In the genomic region with DNA sequence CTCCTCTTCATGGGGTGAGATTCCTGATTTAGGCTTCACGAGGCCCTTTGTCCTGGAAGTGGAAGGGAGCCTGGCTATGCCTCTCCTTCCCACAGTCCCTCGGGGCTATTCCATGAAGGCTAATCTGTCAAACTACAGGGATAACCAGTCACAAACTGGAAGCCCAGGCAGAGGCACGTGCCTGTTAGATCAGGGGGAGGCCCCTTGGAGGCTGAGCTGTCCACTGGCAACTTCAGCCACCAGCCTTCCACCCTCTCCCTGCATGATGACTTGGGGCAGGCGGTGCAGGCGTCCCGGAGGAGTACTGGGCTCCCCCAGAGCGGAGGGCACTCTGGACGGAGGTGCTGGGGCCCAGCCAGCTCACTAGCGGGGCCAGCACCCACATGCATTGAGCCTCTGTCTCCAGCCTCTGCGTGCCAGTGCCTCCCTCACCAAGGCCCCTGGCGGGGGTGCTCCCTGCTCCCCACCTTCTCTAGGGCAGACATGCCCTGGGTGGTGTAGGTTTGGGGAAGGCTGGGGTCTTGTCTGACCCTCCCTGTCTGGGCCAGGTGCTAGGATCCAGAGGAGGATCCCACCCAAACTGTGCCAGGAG, we compare ENCODE assay signal across 14 cellular contexts. TPM values are rescaled to one million over a fixed set of nuclear protein-coding genes. Genes with fewer than 3 reads are reported as not detected.
A peak's percentile ranks its signal among the peaks of the same experiment; 100 is the strongest.
DNase-seq lines count a peak whose midpoint lies in the region; ATAC-seq, FAIRE-seq and TF ChIP-seq lines count a peak whose summit lies in the region.
"Had no signal": no experiment of that assay in that cellular context is flagged by ENCODE, and none has a peak within 500 bp of the region (broad histone marks: within the 10 kb centered on the region; RNA-seq: fewer than 3 reads in every experiment).

No MANE protein-coding gene starts in this region.

- H4K8ac ChIP-seq in neuronal stem cell (ENCODE audit: low read depth, low read length) = no peak overlapping the region

- peak overlapping the region; percentile 27 for H3K18ac ChIP-seq in neuronal stem cell (ENCODE audit: low read length)

- no TSS peak for BruUV-seq in HepG2 (replicated peaks; lab: Mats Ljungman, UMichigan)

- H3K9ac ChIP-seq in HepG2 (ENCODE audit: insufficient read depth, low read depth, low read length) (no peak overlapping the region), neuronal stem cell (ENCODE audit: low read depth, low read length, poor library complexity) (no peak overlapping the region)
- H3K9ac ChIP-seq: BLaER1 treated with 17β-estradiol and CSF1 and Interleukin-3, amounts not matched to agents 10 nM and 100 nM; GM23248 had no signal

- intact Hi-C loops in Right ventricle myocardium superior (cut with DNase I) (no loop called here), left ventricle myocardium inferior (cut with micrococcal nuclease) (no loop called here), HepG2 (cut with micrococcal nuclease; ENCODE audit: unreplicated experiment) (no loop called here)
- intact Hi-C loops in activated CD4-positive, alpha-beta T cell treated with anti-CD3 and anti-CD28 coated beads for 36 hours (cut with DNase I, micrococcal nuclease) = no loop called here

- H4K91ac ChIP-seq in neuronal stem cell (ENCODE audit: low read depth, low read length, poor library complexity) = no peak overlapping the region

- H3K79me2 ChIP-seq in HepG2 (ENCODE audit: insufficient read depth, low read length) = no peaks in the 10 kb centered on the region

- H3K27ac ChIP-seq in left ventricle myocardium inferior (replicated peaks) (no peak overlapping the region), HepG2 (ENCODE audit: extremely low read length, insufficient read depth, low read length) (no peak overlapping the region), neuronal stem cell (replicated peaks; ENCODE audit: low read length) (no peak overlapping the region)
- H3K27ac ChIP-seq: BLaER1 treated with 17β-estradiol and CSF1 and Interleukin-3, amounts not matched to agents 10 nM and 100 nM; GM23248 had no signal

- CTCF ChIA-PET in HepG2 (lab: Yijun Ruan, JAX; ENCODE audit: low intra/inter-chr PET ratio, low total read pairs) = no interaction called here
- CTCF ChIA-PET in activated CD4-positive, alpha-beta T cell treated with anti-CD3 and anti-CD28 coated beads for 36 hours (lab: Charles Lee) = interaction anchor here (0.6 kb wide), 1 partner anchor 1178 kb away, joined by 3 read pairs; no protein-coding TSS in a partner anchor
- CTCF ChIA-PET in WTC11 (lab: Charles Lee) = interaction anchor here (1.1 kb wide), 1 partner anchor 11 kb away, joined by 3 read pairs; no protein-coding TSS in a partner anchor

- no peak overlapping the region for H3K4me3 Mint-ChIP-seq in activated CD4-positive, alpha-beta T cell treated with anti-CD3 and anti-CD28 coated beads for 36 hours
- no peak overlapping the region for H3K4me3 Mint-ChIP-seq in WTC11
- H3K4me3 Mint-ChIP-seq: CD4-positive, alpha-beta T cell had no signal

- no peak overlapping the region for H3K4ac ChIP-seq in neuronal stem cell (ENCODE audit: low read length)

- H2AK5ac ChIP-seq in neuronal stem cell (ENCODE audit: low read depth, low read length) = peak overlapping the region; percentile 49

- no peaks in the 10 kb centered on the region for H4K20me1 ChIP-seq in HepG2 (ENCODE audit: insufficient read depth, low read length)
- H4K20me1 ChIP-seq: BLaER1 treated with 17β-estradiol and CSF1 and Interleukin-3, amounts not matched to agents 10 nM and 100 nM had no signal

- H3K9me3 Mint-ChIP-seq in activated CD4-positive, alpha-beta T cell treated with anti-CD3 and anti-CD28 coated beads for 36 hours (ENCODE audit: low read depth) = no peaks in the 10 kb centered on the region
- no peaks in the 10 kb centered on the region for H3K9me3 Mint-ChIP-seq in WTC11
- H3K9me3 Mint-ChIP-seq: CD4-positive, alpha-beta T cell had no signal

- no peaks in the 10 kb centered on the region for H3K27me3 Mint-ChIP-seq in activated CD4-positive, alpha-beta T cell treated with anti-CD3 and anti-CD28 coated beads for 36 hours
- peaks cover 40% of the 10 kb centered on the region for H3K27me3 Mint-ChIP-seq in WTC11 (ENCODE audit: low read depth)
- H3K27me3 Mint-ChIP-seq: CD4-positive, alpha-beta T cell had no signal

- no peak for TF ChIP-seq POLR2A in HepG2 (IDR thresholded peaks at IDR 0.05; ENCODE audit: insufficient read depth in 1 of 2, low read depth in 2 of 2, low read length in 2 of 2)

- TF ChIP-seq EP300 in HepG2 (IDR thresholded peaks at IDR 0.05; ENCODE audit: low read depth in 2 of 2, low read length in 2 of 2) (no peak), HepG2 (CRISPR knock-in tag; IDR thresholded peaks at IDR 0.05; ENCODE audit: borderline replicate concordance) (no peak)

- H3K36me3 ChIP-seq in left ventricle myocardium inferior (no peaks in the 10 kb centered on the region), HepG2 (replicated peaks in 1 of 2; ENCODE audit: control insufficient read depth in 1 of 2, insufficient read depth in 2 of 2, low read length in 2 of 2) (no peaks in the 10 kb centered on the region), neuronal stem cell (replicated peaks in 1 of 2; ENCODE audit: control insufficient read depth in 2 of 2, insufficient read depth in 2 of 2, low read length in 2 of 2) (no peaks in the 10 kb centered on the region)
- H3K36me3 ChIP-seq: BLaER1 treated with 17β-estradiol and CSF1 and Interleukin-3, amounts not matched to agents 10 nM and 100 nM had no signal

- H3K4me1 Mint-ChIP-seq in activated CD4-positive, alpha-beta T cell treated with anti-CD3 and anti-CD28 coated beads for 36 hours = no peaks in the 10 kb centered on the region
- H3K4me1 Mint-ChIP-seq in WTC11 = no peaks in the 10 kb centered on the region

- H3K27me3 ChIP-seq in left ventricle myocardium inferior (ENCODE audit: low read depth) = no peaks in the 10 kb centered on the region
- H3K27me3 ChIP-seq in HepG2 (ENCODE audit: control insufficient read depth in 1 of 2, insufficient read depth in 2 of 2, low read length in 2 of 2) = peaks cover 14 to 64% of the 10 kb centered on the region in 2 experiments; a peak in 4 of 5 replicates
- H3K27me3 ChIP-seq in neuronal stem cell (ENCODE audit: control insufficient read depth in 3 of 3, insufficient read depth in 3 of 3, low read depth in 1 of 3, low read length in 3 of 3) = peaks cover 0 to 38% (median 0%) of the 10 kb centered on the region in 3 experiments
- H3K27me3 ChIP-seq: BLaER1 treated with 17β-estradiol and CSF1 and Interleukin-3, amounts not matched to agents 10 nM and 100 nM had no signal

- no peak overlapping the region for H3K14ac ChIP-seq in neuronal stem cell (ENCODE audit: low read length)

- POLR2A ChIA-PET in HepG2 (lab: Yijun Ruan, JAX) = no interaction called here
- POLR2A ChIA-PET in activated CD4-positive, alpha-beta T cell treated with anti-CD3 and anti-CD28 coated beads for 36 hours (lab: Charles Lee) = no interaction called here
- POLR2A ChIA-PET in WTC11 (lab: Charles Lee) = no interaction called here

- peak overlapping the region; percentile 13 for H3K23ac ChIP-seq in neuronal stem cell (ENCODE audit: low read depth, low read length, poor library complexity)

- no peak for TF ChIP-seq RAD21 in HepG2 (CRISPR knock-in tag; IDR thresholded peaks at IDR 0.05)

- no peaks in the 10 kb centered on the region for H3K36me3 Mint-ChIP-seq in activated CD4-positive, alpha-beta T cell treated with anti-CD3 and anti-CD28 coated beads for 36 hours (ENCODE audit: low read depth)
- no peaks in the 10 kb centered on the region for H3K36me3 Mint-ChIP-seq in WTC11

- H3K4me1 ChIP-seq in left ventricle myocardium inferior = peaks cover 22% of the 10 kb centered on the region
- peaks cover 32% of the 10 kb centered on the region for H3K4me1 ChIP-seq in HepG2 (ENCODE audit: insufficient read depth, low read length)
- peaks cover 0 to 3% of the 10 kb centered on the region in 2 donors for H3K4me1 ChIP-seq in neuronal stem cell (ENCODE audit: control insufficient read depth in 2 of 2, insufficient read depth in 1 of 2, low read depth in 1 of 2, low read length in 2 of 2)

- TF ChIP-seq CTCF in left ventricle myocardium inferior (IDR thresholded peaks at IDR 0.05; ENCODE audit: borderline replicate concordance) (no peak), HepG2 (CRISPR knock-in tag; IDR thresholded peaks at IDR 0.05) (no peak), WTC11 (IDR thresholded peaks at IDR 0.05) (no peak)

- H2BK5ac ChIP-seq in neuronal stem cell (ENCODE audit: low read length) = no peak overlapping the region

- in situ Hi-C loops in HepG2 (cut with HindIII; ENCODE audit: extremely low pct_ligation_motif_present, low pct_unique_long_range_greater_than_20kb) = no loop called here

- H2BK120ac ChIP-seq in neuronal stem cell (ENCODE audit: low read depth, low read length) = no peak overlapping the region

- H3K4me3 ChIP-seq in left ventricle myocardium inferior (no peak overlapping the region), HepG2 (replicated peaks in 1 of 3; ENCODE audit: insufficient read depth in 1 of 3, low read depth in 2 of 3, low read length in 3 of 3) (no peak overlapping the region), neuronal stem cell (ENCODE audit: low read length in 2 of 2) (no peak overlapping the region)
- H3K4me3 ChIP-seq: BLaER1 treated with 17β-estradiol and CSF1 and Interleukin-3, amounts not matched to agents 10 nM and 100 nM; GM12878; GM23248 had no signal

- H2AFZ ChIP-seq in HepG2 (ENCODE audit: low read length) (no peak overlapping the region), neuronal stem cell (ENCODE audit: low read length) (no peak overlapping the region)
- H2AFZ ChIP-seq: GM23248 had no signal

- WGBS in HepG2 (ENCODE audit: low lambda C conversion rate) = no CpG with 5 or more reads among the region's 11 CpGs
- WGBS in neuronal stem cell (ENCODE audit: extremely low coverage in 2 of 2, insufficient read length in 2 of 2, insufficient replicate concordance in 1 of 2), 2 donors = no CpG with 5 or more reads among the region's 11 CpGs

- H2BK12ac ChIP-seq in neuronal stem cell (ENCODE audit: low read length) = no peak overlapping the region

- no peak for FAIRE-seq in HepG2 (lab: Jason Lieb, UNC)
- FAIRE-seq: GM12878, GM18507 had no signal

- no peaks in the 10 kb centered on the region for H3K79me1 ChIP-seq in neuronal stem cell (ENCODE audit: low read depth, low read length)

- ATAC-seq in Right ventricle myocardium superior (ENCODE audit: poor library complexity) = no peak
- ATAC-seq in HepG2 = no peak
- ATAC-seq in activated CD4-positive, alpha-beta T cell treated with anti-CD3 and anti-CD28 coated beads for 36 hours = no peak
- ATAC-seq in WTC11 = no peak
- no peak for ATAC-seq in HG02840 (IDR thresholded peaks at IDR 0.05; ENCODE audit: low FRiP score, unreplicated experiment)
- ATAC-seq: GM12878 had no signal

- H3K4me2 ChIP-seq in HepG2 (ENCODE audit: low read depth, low read length) (no peak overlapping the region), neuronal stem cell (ENCODE audit: insufficient read depth, low read length, poor library complexity, severe bottlenecking) (no peak overlapping the region)
- H3K4me2 ChIP-seq: BLaER1 treated with 17β-estradiol and CSF1 and Interleukin-3, amounts not matched to agents 10 nM and 100 nM had no signal

- H2BK15ac ChIP-seq in neuronal stem cell (ENCODE audit: low read length) = peak overlapping the region; percentile 21

- DNase-seq in Right ventricle myocardium superior (peak; percentile 28), left ventricle myocardium inferior (no peak), HepG2 (ENCODE audit: low spot score) (no peak), neuronal stem cell (ENCODE audit: low spot score) (no peak), WTC11 (ENCODE audit: low spot score) (no peak)
- DNase-seq in activated CD4-positive, alpha-beta T cell treated with anti-CD3 and anti-CD28 coated beads for 36 hours = no peak
- DNase-seq: 8988T; CD4-positive, alpha-beta T cell; DMS79; GM23248 had no signal

- H3K27ac Mint-ChIP-seq in activated CD4-positive, alpha-beta T cell treated with anti-CD3 and anti-CD28 coated beads for 36 hours = no peak overlapping the region
- no peak overlapping the region for H3K27ac Mint-ChIP-seq in WTC11
- H3K27ac Mint-ChIP-seq: CD4-positive, alpha-beta T cell had no signal

- no peaks in the 10 kb centered on the region for H3K9me3 ChIP-seq in left ventricle myocardium inferior (replicated peaks)
- no peaks in the 10 kb centered on the region for H3K9me3 ChIP-seq in HepG2 (ENCODE audit: low read length)
- no peaks in the 10 kb centered on the region for H3K9me3 ChIP-seq in neuronal stem cell (replicated peaks in 1 of 2; ENCODE audit: control insufficient read depth in 2 of 2, insufficient read depth in 1 of 2, low read depth in 1 of 2, low read length in 2 of 2)
- H3K9me3 ChIP-seq: BLaER1 treated with 17β-estradiol and CSF1 and Interleukin-3, amounts not matched to agents 10 nM and 100 nM had no signal

RNA-seq across cellular contexts. Expression of a gene that starts 42.9 kb away (rescaled TPM):
- total RNA-seq in Right ventricle myocardium superior (20.0 TPM), left ventricle myocardium inferior (22.7 TPM), HepG2 (2016; rRNA removed; fragmentation: Illumina TruSeq; extraction: Trizol) (0.66 TPM in 1 of 2 replicates, not detected in the other), WTC11 (2021) (0.32 to 0.89 TPM (median 0.79 TPM) in 3 replicates)
- total RNA-seq in HepG2 (2016; cell fraction: cytosol; rRNA removed; fragmentation: Illumina TruSeq; extraction: Trizol; ENCODE audit: low read depth) = 0.51 TPM in 1 of 2 replicates, not detected in the other
- total RNA-seq in HepG2 (2016; cell fraction: insoluble cytoplasmic fraction; rRNA removed; fragmentation: Illumina TruSeq; extraction: Trizol) = 0.18 and 0.71 TPM in 2 replicates
- total RNA-seq in HepG2 (2016; cell fraction: membrane; rRNA removed; fragmentation: Illumina TruSeq; extraction: Trizol) = 0.21 and 0.25 TPM in 2 replicates
- total RNA-seq in HepG2 (2016; cell fraction: nucleus; rRNA removed; fragmentation: Illumina TruSeq; extraction: Trizol) = 0.50 and 0.69 TPM in 2 replicates
- 0.34 and 0.42 TPM in 2 replicates for polyA plus RNA-seq in HepG2 (2011; rRNA removed)
- polyA plus RNA-seq in HepG2 (2011; cell fraction: cytosol; rRNA removed) = 0.44 and 0.47 TPM in 2 replicates
- polyA plus RNA-seq in HepG2 (2011; cell fraction: nucleus; rRNA removed) = 0.74 and 1.2 TPM in 2 replicates
- 0.16 and 0.33 TPM in 2 replicates for polyA plus RNA-seq in HepG2 (2012)
- polyA plus RNA-seq in HepG2 (2016; cell fraction: cytosol; fragmentation: Illumina TruSeq; extraction: Trizol; ENCODE audit: low read depth) = 0.09 and 0.11 TPM in 2 replicates
- polyA plus RNA-seq in HepG2 (2016; cell fraction: insoluble cytoplasmic fraction; fragmentation: Illumina TruSeq; extraction: Trizol; ENCODE audit: low read depth) = 0.16 and 0.44 TPM in 2 replicates
- polyA plus RNA-seq in HepG2 (2016; cell fraction: membrane; fragmentation: Illumina TruSeq; extraction: Trizol; ENCODE audit: low read depth) = not detected in 2 replicates
- 0.95 and 1.1 TPM in 2 replicates for polyA plus RNA-seq in HepG2 (2016; cell fraction: nucleus; fragmentation: Illumina TruSeq; extraction: Trizol; ENCODE audit: insufficient read depth, low read depth)
- polyA minus RNA-seq in HepG2 (2011; rRNA and poly(A)+ RNA removed; ENCODE audit: low replicate concordance) = 1.5 and 1.6 TPM in 2 replicates
- 1.7 TPM in 1 of 2 replicates, not detected in the other for polyA minus RNA-seq in HepG2 (2011; cell fraction: cytosol; rRNA and poly(A)+ RNA removed)
- not detected in 2 replicates for polyA minus RNA-seq in HepG2 (2011; cell fraction: nucleus; rRNA and poly(A)+ RNA removed)
- 0.15 TPM for polyA plus RNA-seq in neuronal stem cell (2013, experiment 1 of 2)
- polyA plus RNA-seq in neuronal stem cell (2013, experiment 2 of 2) = 0.12 TPM
- total RNA-seq in activated CD4-positive, alpha-beta T cell treated with anti-CD3 and anti-CD28 coated beads for 36 hours = not detected
- total RNA-seq: GM12878, GM23248 had no signal
- polyA plus RNA-seq: GM23248 had no signal

Comparison
In these comparisons a context has a peak if more than half of its experiments do, and no peak if none do; other contexts are left out.
1. RNA of a gene that starts 42.9 kb away (total RNA-seq): 22.7 TPM in left ventricle myocardium inferior (single experiment) and 20.0 TPM in Right ventricle myocardium superior (single experiment); 0.32 to 0.89 TPM in WTC11, 0.18 to 0.71 TPM in HepG2 and not detected in activated CD4-positive, alpha-beta T cell treated with anti-CD3 and anti-CD28 coated beads for 36 hours; every median in the first group is over 10 times any median in the second.